Comparison of ENCODE assay signal across 8 cellular contexts in genomic region chr1:145094655-145095211, GRCh38. TPM values are rescaled to one million over a fixed set of nuclear protein-coding genes. Genes with fewer than 3 reads are reported as not detected.
A peak's percentile ranks its signal among the peaks of the same experiment; 100 is the strongest.
DNase-seq lines count a peak whose midpoint lies in the region; ATAC-seq and TF ChIP-seq lines count a peak whose summit lies in the region.
"Not testable (repeated sequence)": the region's sequence is repeated elsewhere in the genome, so short reads cannot be mapped to it uniquely, and the experiment has no call there.

No MANE protein-coding gene starts in this region.

- not testable (repeated sequence) for H3K4me1 ChIP-seq in GM23338 (ENCODE audit: insufficient read depth); body of pancreas; osteoblast (ENCODE audit: insufficient read depth, low read length)

- H4K20me1 ChIP-seq in GM23338 (replicated peaks; ENCODE audit: insufficient read depth); osteoblast (ENCODE audit: insufficient read depth, low read length): not testable (repeated sequence)

- H3K27me3 ChIP-seq in GM23338 (ENCODE audit: insufficient read depth); body of pancreas; osteoblast (ENCODE audit: insufficient read depth, low read length): not testable (repeated sequence)

- not testable (repeated sequence) for H3K27me3 Mint-ChIP-seq in GM23338 (ENCODE audit: insufficient read depth, low read depth, poor library complexity); type B pancreatic cell

- TF ChIP-seq CTCF in GM23338 (conservative IDR thresholded peaks at IDR 0.05; ENCODE audit: low read depth in 2 of 2); WI38 (IDR thresholded peaks at IDR 0.05; ENCODE audit: low read depth, low read length); body of pancreas (IDR thresholded peaks at IDR 0.05); osteoblast (IDR thresholded peaks at IDR 0.05; ENCODE audit: extremely low read depth, low read depth, low read length); type B pancreatic cell (conservative IDR thresholded peaks at IDR 0.05): not testable (repeated sequence)

- H3K4me2 ChIP-seq in GM23338; osteoblast (ENCODE audit: insufficient read depth, low read length): not testable (repeated sequence)

- H3K4me3 ChIP-seq in GM23338 (peak overlapping the region; percentile 50), WI38 (ENCODE audit: low read depth, low read length) (peak overlapping the region; percentile 45), osteoblast (ENCODE audit: insufficient read depth, low read length) (peak overlapping the region; percentile 45)
- not testable (repeated sequence) for H3K4me3 ChIP-seq in body of pancreas

- not testable (repeated sequence) for TF ChIP-seq POLR2A in body of pancreas (IDR thresholded peaks at IDR 0.05)

- not testable (repeated sequence) for H3K4me1 Mint-ChIP-seq in GM23338; type B pancreatic cell (ENCODE audit: unreplicated experiment)

- ATAC-seq in GM18517 (IDR thresholded peaks at IDR 0.05; ENCODE audit: unreplicated experiment) (peak; percentile 3), GM23338 (peak; percentile 6), HG03378 (IDR thresholded peaks at IDR 0.05; ENCODE audit: unreplicated experiment) (peak; percentile 7), body of pancreas (peak; percentile 5), left ventricle myocardium superior (peak; percentile 45)

- not testable (repeated sequence) for H3K9me2 ChIP-seq in GM23338 (ENCODE audit: insufficient read depth)

- intact Hi-C loops in body of pancreas (cut with DNase I); left ventricle myocardium superior (cut with micrococcal nuclease): not testable (repeated sequence)

- peak overlapping the region; percentile 53; the same call in 1 of the 3 replicates for H3K4me3 Mint-ChIP-seq in GM23338
- peak overlapping the region; percentile 69 for H3K4me3 Mint-ChIP-seq in type B pancreatic cell

- H3K27ac ChIP-seq in GM23338 (ENCODE audit: low read depth); osteoblast (ENCODE audit: low read depth, low read length): not testable (repeated sequence)
- peak overlapping the region in 1 of 4 donors; percentile 40 for H3K27ac ChIP-seq in body of pancreas

- H3K27ac Mint-ChIP-seq in GM23338, type B pancreatic cell: not testable (repeated sequence)

- no CpG with 5 or more reads among the region's 46 CpGs for WGBS in body of pancreas, 2 donors

- not testable (repeated sequence) for H3F3A ChIP-seq in GM23338 (replicated peaks; ENCODE audit: low read depth)

- not testable (repeated sequence) for H2AFZ ChIP-seq in GM23338; osteoblast (ENCODE audit: low read length)

- not testable (repeated sequence) for DNase-seq in GM23338 (ENCODE audit: low spot score); osteoblast (ENCODE audit: insufficient read length, low spot score, missing footprints); type B pancreatic cell (ENCODE audit: extremely low spot score, unreplicated experiment)
- DNase-seq in body of pancreas (peak in 3 of 4 donors; percentile 10 to 13 (median 10)), left ventricle myocardium superior (peak; percentile 36)

- not testable (repeated sequence) for H3K36me3 Mint-ChIP-seq in GM23338 (ENCODE audit: low read depth); type B pancreatic cell

- H3K9me3 ChIP-seq in body of pancreas; osteoblast (ENCODE audit: low read depth, low read length): not testable (repeated sequence)

- H3K79me2 ChIP-seq in GM23338 (replicated peaks; ENCODE audit: insufficient read depth); osteoblast (ENCODE audit: insufficient read depth, low read length): not testable (repeated sequence)

- H3K9me3 Mint-ChIP-seq in GM23338, type B pancreatic cell: not testable (repeated sequence)

- H3K36me3 ChIP-seq in GM23338 (ENCODE audit: insufficient read depth); body of pancreas (replicated peaks in 1 of 2; ENCODE audit: insufficient read depth in 1 of 2, low read depth in 2 of 2); osteoblast (ENCODE audit: insufficient read depth, low read length): not testable (repeated sequence)

RNA-seq across cellular contexts. Expression of gene SRGAP2B, which starts 0.4 kb away (rescaled TPM):
- 16.3 and 28.8 TPM in 2 replicates for total RNA-seq in GM23338 (2014; rRNA removed; shearing (Covaris generic))
- 9.8 and 17.4 TPM in 2 replicates for polyA plus RNA-seq in GM23338 (2016; fragmentation: Nextera tagmentation; extraction: Ambion mirVana)
- 1 to 10 TPM; 7.5 to 9.6 TPM for total RNA-seq in body of pancreas
- 8.7 TPM for total RNA-seq in left ventricle myocardium superior
- 30.0 and 51.0 TPM in 2 replicates for total RNA-seq in osteoblast
- total RNA-seq in type B pancreatic cell (ENCODE audit: low replicate concordance): 17.3 and 26.3 TPM in 2 replicates

RNA-seq across cellular contexts. Expression of gene FAM72D, which starts 1.0 kb away (rescaled TPM):
- 8.2 and 12.5 TPM in 2 replicates for total RNA-seq in GM23338 (2014; rRNA removed; shearing (Covaris generic))
- polyA plus RNA-seq in GM23338 (2016; fragmentation: Nextera tagmentation; extraction: Ambion mirVana): 13.1 and 14.7 TPM in 2 replicates
- total RNA-seq in body of pancreas (not detected), left ventricle myocardium superior (not detected), osteoblast (under 0.01 TPM in 1 of 2 replicates, not detected in the other), type B pancreatic cell (ENCODE audit: low replicate concordance) (1.5 and 3.4 TPM in 2 replicates)
